ENCODE assay signal across 19 cellular contexts in the genomic region with DNA sequence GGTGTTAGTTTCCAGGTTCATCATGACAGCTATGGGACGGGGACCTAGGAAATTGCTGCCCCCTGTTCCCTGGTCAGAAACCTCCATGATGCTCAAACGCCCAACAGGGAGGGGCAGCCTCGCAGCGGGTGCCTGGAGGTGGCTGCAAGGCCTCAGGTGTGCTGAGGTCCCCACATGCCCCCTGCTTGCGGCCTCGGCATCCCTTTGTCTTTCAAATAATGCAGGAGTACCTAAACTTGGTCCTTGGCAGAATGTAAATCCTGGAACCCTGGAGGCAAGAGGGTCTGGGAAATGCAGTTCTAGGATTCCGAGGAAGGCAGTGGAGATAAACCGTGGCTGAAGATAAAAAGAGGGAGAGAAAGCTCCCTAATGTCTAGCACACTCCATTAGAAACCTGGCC.
"Had no signal": no experiment of that assay in that cellular context is flagged by ENCODE, and none has a peak within 500 bp of the region (broad histone marks: within the 10 kb centered on the region; RNA-seq: fewer than 3 reads in every experiment).

No MANE protein-coding gene starts in this region.

- H3K4me2 ChIP-seq: hepatocyte had no signal

- H3K4me1 ChIP-seq: breast epithelium, esophagus muscularis mucosa, prostate gland, tibial artery had no signal

- H2AFZ ChIP-seq: hepatocyte had no signal

- H3K36me3 ChIP-seq: breast epithelium, esophagus muscularis mucosa, ovary, prostate gland, tibial artery had no signal

- ATAC-seq: activated T-cell treated with anti-CD3 and anti-CD28 coated beads, Interleukin-2, amount 50 U/mL, for 4 hours; effector memory CD8-positive, alpha-beta T cell; left lobe of liver; naive thymus-derived CD8-positive, alpha-beta T cell had no signal

- DNase-seq: activated CD8-positive, alpha-beta memory T cell treated with anti-CD3 and anti-CD28 coated beads for 24 hours; activated CD8-positive, alpha-beta memory T cell treated with anti-CD3 and anti-CD28 coated beads, Interleukin-2, amount 50 U/mL, for 4 hours; activated naive CD4-positive, alpha-beta T cell treated with anti-CD3 and anti-CD28 coated beads for 36 hours; activated naive CD8-positive, alpha-beta T cell treated with anti-CD3 and anti-CD28 coated beads, Interleukin-2, amount 10 ng/mL, durations not matched to agents 7 days and 5 days; activated T-cell treated with anti-CD3 and anti-CD28 coated beads, Interleukin-2, amount 50 U/mL, for 4 hours; amniotic stem cell; effector memory CD8-positive, alpha-beta T cell; glutamatergic neuron; immature natural killer cell; naive thymus-derived CD8-positive, alpha-beta T cell; ovary; stimulated activated CD4-positive, alpha-beta T cell treated with anti-CD3 and anti-CD28 coated beads, Interleukin-4, amount 100 ng/mL, for 24 hours; tibial artery had no signal

- H3K4me3 ChIP-seq: breast epithelium, esophagus muscularis mucosa, hepatocyte, lung, ovary, prostate gland, tibial artery had no signal

- H3K27me3 ChIP-seq: breast epithelium, esophagus muscularis mucosa, hepatocyte, ovary, tibial artery had no signal

- H3K9me3 ChIP-seq: breast epithelium, esophagus muscularis mucosa, ovary, prostate gland, tibial artery had no signal

- H3K27ac ChIP-seq: breast epithelium, esophagus muscularis mucosa, hepatocyte, ovary, prostate gland, tibial artery had no signal

- H3K79me2 ChIP-seq: hepatocyte had no signal
